ENCODE assay signal across 13 cellular contexts in the genomic region with DNA sequence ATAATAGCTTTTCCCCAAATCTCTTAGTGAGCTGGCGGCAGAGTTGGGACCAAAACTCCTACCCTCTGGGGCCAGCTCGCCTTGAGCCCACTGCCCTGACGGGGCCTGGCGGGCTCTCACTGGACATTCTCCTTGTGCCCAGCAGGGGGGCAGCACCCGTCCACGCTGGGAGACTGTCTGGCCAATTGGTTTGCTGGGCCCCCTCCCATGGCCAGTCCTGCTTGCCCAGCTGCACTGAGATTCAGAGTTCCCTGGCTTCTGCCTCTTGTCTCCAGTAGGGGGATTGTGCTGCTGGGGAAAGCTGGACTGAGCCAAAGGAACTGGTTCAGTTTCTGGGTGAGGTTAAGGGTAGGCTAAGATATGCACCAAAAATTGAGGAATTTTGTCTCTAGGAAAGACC. TPM values are rescaled to one million over a fixed set of nuclear protein-coding genes. Genes with fewer than 3 reads are reported as not detected.
A peak's percentile ranks its signal among the peaks of the same experiment; 100 is the strongest.
DNase-seq lines count a peak whose midpoint lies in the region; ATAC-seq and TF ChIP-seq lines count a peak whose summit lies in the region.
"Had no signal": no experiment of that assay in that cellular context is flagged by ENCODE, and none has a peak within 500 bp of the region (broad histone marks: within the 10 kb centered on the region; RNA-seq: fewer than 3 reads in every experiment).

No MANE protein-coding gene starts in this region.

- CTCF ChIA-PET in PC-9 (lab: Charles Lee), result no interaction called here

- no peak overlapping the region for H3K4me2 ChIP-seq in PC-9
- H3K4me2 ChIP-seq in smooth muscle cell, result no peak overlapping the region
- H3K4me2 ChIP-seq: BLaER1 had no signal

- no peaks in the 10 kb centered on the region for H3K9me2 ChIP-seq in PC-9 (ENCODE audit: insufficient read depth)

- WGBS in smooth muscle cell (ENCODE audit: low lambda C conversion rate), result 38% methylated on average over 6 of the region's 6 CpGs
- 50 to 80% methylated on average over 5 to 6 of the region's 6 CpGs for WGBS in testis, 2 donors

- H3K4me3 ChIP-seq in PC-9 (no peak overlapping the region), fibroblast of mammary gland (ENCODE audit: control insufficient read depth, low read depth, low read length) (no peak overlapping the region), smooth muscle cell (no peak overlapping the region), testis (no peak overlapping the region)
- H3K4me3 ChIP-seq: ascending aorta, BLaER1 had no signal

- no peaks in the 10 kb centered on the region for H3K9me3 ChIP-seq in PC-9 (ENCODE audit: insufficient read depth, low read depth)
- H3K9me3 ChIP-seq in smooth muscle cell (replicated peaks; ENCODE audit: low read depth), result no peaks in the 10 kb centered on the region
- H3K9me3 ChIP-seq in testis, result no peaks in the 10 kb centered on the region
- H3K9me3 ChIP-seq: ascending aorta had no signal

- DNase-seq in SIG-M5 treated with dmso at 0.1 percent for 504 hours (lab: John Stamatoyannopoulos, UW; ENCODE audit: unreplicated experiment) (peak; percentile 16), SIG-M5 (lab: John Stamatoyannopoulos, UW) (no peak), PC-9 (peak in 1 of 2 experiments; percentile 6), fibroblast of mammary gland (ENCODE audit: low read depth) (peak; percentile 7), smooth muscle cell (lab: John Stamatoyannopoulos, UW; ENCODE audit: unreplicated experiment) (no peak), testis (no peak), left colon (no peak)
- DNase-seq: activated CD4-positive, alpha-beta T cell treated with anti-CD3 and anti-CD28 coated beads for 48 hours; NCI-H524 treated with DMSO at 0.1 percent for 48 hours had no signal

- POLR2A ChIA-PET in PC-9 (lab: Charles Lee; ENCODE audit: unreplicated experiment), result no interaction called here

- H3K27me3 ChIP-seq in PC-9 (ENCODE audit: insufficient read depth, low read depth) (peaks cover 96% of the 10 kb centered on the region), smooth muscle cell (ENCODE audit: low read depth) (peaks cover 36% of the 10 kb centered on the region), testis (no peaks in the 10 kb centered on the region)
- H3K27me3 ChIP-seq: ascending aorta, BLaER1 had no signal

- TF ChIP-seq POLR2A in testis (IDR thresholded peaks at IDR 0.05), result no peak

- no peaks in the 10 kb centered on the region for H3K36me3 ChIP-seq in PC-9 (ENCODE audit: low read depth)
- H3K36me3 ChIP-seq in smooth muscle cell (ENCODE audit: low read depth), result no peaks in the 10 kb centered on the region
- no peaks in the 10 kb centered on the region for H3K36me3 ChIP-seq in testis (ENCODE audit: low read depth, missing control alignments)
- H3K36me3 ChIP-seq: ascending aorta, BLaER1 had no signal

- no peaks in the 10 kb centered on the region for H4K20me1 ChIP-seq in PC-9 (ENCODE audit: insufficient read depth)
- H4K20me1 ChIP-seq in smooth muscle cell (ENCODE audit: low read depth), result no peaks in the 10 kb centered on the region
- H4K20me1 ChIP-seq: BLaER1 had no signal

- intact Hi-C loops in PC-9 (cut with micrococcal nuclease; ENCODE audit: unreplicated experiment), result no loop called here
- intact Hi-C loops in testis (cut with DNase I; ENCODE audit: low total_unique reads), result no loop called here
- intact Hi-C loops in left colon (cut with DNase I, micrococcal nuclease), result no loop called here

- TF ChIP-seq CTCF in PC-9 (conservative IDR thresholded peaks at IDR 0.05) (peak; percentile 59), fibroblast of mammary gland (conservative IDR thresholded peaks at IDR 0.05; ENCODE audit: control insufficient read depth, insufficient read depth, low read depth, low read length) (peak; percentile 54), smooth muscle cell (IDR thresholded peaks at IDR 0.05; ENCODE audit: borderline replicate concordance, insufficient read depth, poor library complexity, severe bottlenecking) (peak; percentile 32), testis (IDR thresholded peaks at IDR 0.05) (no peak)

- H2AFZ ChIP-seq in PC-9 (no peak overlapping the region), smooth muscle cell (ENCODE audit: low read depth) (no peak overlapping the region)

- ATAC-seq in GM19455 (IDR thresholded peaks at IDR 0.05; ENCODE audit: unreplicated experiment) (no peak), left colon (no peak)

- H3F3A ChIP-seq in PC-9 (ENCODE audit: insufficient read depth, low read depth), result no peaks in the 10 kb centered on the region
- H3F3A ChIP-seq in smooth muscle cell (ENCODE audit: low read depth), result no peaks in the 10 kb centered on the region

- H3K27ac ChIP-seq in PC-9 (no peak overlapping the region), smooth muscle cell (ENCODE audit: low read depth) (no peak overlapping the region), testis (no peak overlapping the region)
- H3K27ac ChIP-seq: ascending aorta, BLaER1 had no signal

- no peak overlapping the region for H3K9ac ChIP-seq in smooth muscle cell (ENCODE audit: low read depth)
- H3K9ac ChIP-seq: BLaER1 had no signal

- no peaks in the 10 kb centered on the region for H3K4me1 ChIP-seq in PC-9 (replicated peaks; ENCODE audit: insufficient read depth)
- H3K4me1 ChIP-seq in smooth muscle cell (ENCODE audit: low read depth), result no peaks in the 10 kb centered on the region
- no peaks in the 10 kb centered on the region for H3K4me1 ChIP-seq in testis
- H3K4me1 ChIP-seq: ascending aorta had no signal

- no peaks in the 10 kb centered on the region for H3K79me2 ChIP-seq in PC-9 (ENCODE audit: low read depth)
- H3K79me2 ChIP-seq in smooth muscle cell (ENCODE audit: low read depth), result no peaks in the 10 kb centered on the region

- BruUV-seq in PC-9 (replicated peaks; lab: Mats Ljungman, UMichigan), result no TSS peak

RNA-seq across cellular contexts. Expression of gene RAMP3, which starts 59.8 kb away (rescaled TPM):
- not detected in 2 replicates for total RNA-seq in PC-9 (2021)
- total RNA-seq in smooth muscle cell, result not detected in 2 replicates
- not detected in 2 replicates for polyA plus RNA-seq in smooth muscle cell
- 10 to 100 TPM; 17.0 to 23.8 TPM for total RNA-seq in testis
- 9.1 TPM for polyA plus RNA-seq in testis (ENCODE audit: insufficient read depth, low read depth, low replicate concordance)
- 1 to 10 TPM; 8.8 to 9.5 TPM for total RNA-seq in left colon
- total RNA-seq: pulmonary artery endothelial cell had no signal

Comparison
In these comparisons a context has a peak if more than half of its experiments do, and no peak if none do; other contexts are left out.
1. DNase-seq: peak in SIG-M5 treated with dmso at 0.1 percent for 504 hours (single experiment) and fibroblast of mammary gland (single experiment); none in SIG-M5 (single experiment), smooth muscle cell (single experiment), testis (single experiment) and left colon (0 of 2).
2. CTCF ChIP-seq: peak in PC-9 (single experiment), fibroblast of mammary gland (single experiment) and smooth muscle cell (single experiment); none in testis (0 of 3).